Comparison of ENCODE assay signal across 8 cellular contexts in the genomic region with DNA sequence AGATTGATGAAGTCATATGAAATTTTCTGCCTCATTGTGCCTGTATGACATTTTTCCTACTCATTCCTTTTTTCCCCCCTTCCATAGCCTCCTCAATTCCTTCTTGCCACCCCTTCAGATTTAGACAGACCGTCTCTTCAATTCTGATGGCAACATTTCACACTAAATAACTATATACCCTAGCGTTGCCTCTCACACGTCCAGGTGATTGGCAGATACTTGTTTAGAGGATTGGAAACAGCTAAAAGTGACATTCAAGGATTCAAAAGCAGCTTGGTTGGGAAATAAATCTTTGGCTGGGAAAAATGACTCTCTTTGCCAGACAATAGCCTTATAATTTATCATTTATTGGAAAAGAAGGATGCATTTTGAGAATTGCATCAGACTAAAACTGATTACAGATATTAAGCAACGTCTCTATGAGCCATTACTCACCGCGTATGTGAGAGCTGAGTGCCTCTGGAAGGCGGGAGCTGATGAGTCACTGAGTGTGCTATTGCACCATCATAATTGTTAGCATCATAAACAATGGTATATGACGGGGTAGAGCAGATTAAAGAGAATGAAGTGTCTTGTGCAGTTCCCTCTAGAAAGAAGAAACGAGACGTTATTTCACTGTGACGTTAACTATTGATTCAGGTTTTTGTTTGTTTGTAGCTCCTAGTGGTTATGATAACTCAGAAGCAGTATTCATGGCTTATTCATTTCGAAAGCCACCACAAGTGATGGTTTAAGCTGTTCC.
A peak's percentile ranks its signal among the peaks of the same experiment; 100 is the strongest.
DNase-seq lines count a peak whose midpoint lies in the region; ATAC-seq, FAIRE-seq and TF ChIP-seq lines count a peak whose summit lies in the region.

No MANE protein-coding gene starts in this region.

- no peaks in the 10 kb centered on the region for H3K36me3 ChIP-seq in Panc1 (ENCODE audit: control insufficient read depth, insufficient read depth, low read length)

- H3K4me1 ChIP-seq in right cardiac atrium (ENCODE audit: control insufficient read depth, insufficient read depth, low read length) (no peaks in the 10 kb centered on the region), Panc1 (ENCODE audit: control insufficient read depth, insufficient read depth, low read length) (no peaks in the 10 kb centered on the region)

- CTCF ChIA-PET in Panc1 (lab: Charles Lee), result no interaction called here

- 67% methylated on average over 12 of the region's 12 CpGs for WGBS in right cardiac atrium

- no peaks in the 10 kb centered on the region for H3K27me3 ChIP-seq in right cardiac atrium (ENCODE audit: control insufficient read depth, insufficient read depth)
- no peaks in the 10 kb centered on the region for H3K27me3 ChIP-seq in Panc1 (ENCODE audit: control insufficient read depth, insufficient read depth, low read length)

- no peak for FAIRE-seq in urothelium cell line (lab: Jason Lieb, UNC)

- in situ Hi-C loops in Panc1 (cut with HindIII; ENCODE audit: low pct_unique_long_range_greater_than_20kb, low sequenced_read_pairs), result no loop called here

- ATAC-seq in right cardiac atrium (peak; percentile 85 to 91), Panc1 (no peak), GM19397 (IDR thresholded peaks at IDR 0.05; ENCODE audit: unreplicated experiment) (no peak)

- TF ChIP-seq CTCF in Panc1 (IDR thresholded peaks at IDR 0.05) (no peak), fibroblast of pulmonary artery (IDR thresholded peaks at IDR 0.05; ENCODE audit: low read length, missing control alignments) (peak; percentile 10)

- intact Hi-C loops in right cardiac atrium (cut with DNase I), result no loop called here
- intact Hi-C loops in cardiac septum (cut with DNase I), result no loop called here
- intact Hi-C loops in Panc1 (cut with micrococcal nuclease; ENCODE audit: unreplicated experiment), result no loop called here

- H3K27ac ChIP-seq in right cardiac atrium (ENCODE audit: low read length), result no peak overlapping the region
- no peak overlapping the region for H3K27ac ChIP-seq in Panc1 (ENCODE audit: low read length)

- POLR2A ChIA-PET in Panc1 (lab: Charles Lee), result interaction anchor here (0.6 kb wide), 1 partner anchor 124 kb away, joined by 5 read pairs; no protein-coding TSS in a partner anchor

- H3K4me3 ChIP-seq in right cardiac atrium (ENCODE audit: low read length) (no peak overlapping the region), Panc1 (ENCODE audit: low read depth in 2 of 2, low read length in 2 of 2) (no peak overlapping the region), fibroblast of pulmonary artery (replicated peaks; ENCODE audit: low read depth, low read length) (peak overlapping the region; percentile 10)

- BruUV-seq in Panc1 (replicated peaks; lab: Mats Ljungman, UMichigan), result no TSS peak

- DNase-seq in right cardiac atrium (peak in 2 of 3 donors; percentile 40 to 46), cardiac septum (ENCODE audit: low spot score) (no peak), Panc1 (ENCODE audit: low read depth, low spot score) (peak; percentile 22), fibroblast of pulmonary artery (ENCODE audit: low read depth) (peak; percentile 100), urothelium cell line (ENCODE audit: low spot score) (peak; percentile 65), NCI-H2029 (lab: John Stamatoyannopoulos, UW) (no peak), NCI-H1048 (lab: John Stamatoyannopoulos, UW) (no peak)

- H3K9me3 ChIP-seq in right cardiac atrium (ENCODE audit: control insufficient read depth, low read length) (no peaks in the 10 kb centered on the region), Panc1 (ENCODE audit: control insufficient read depth, insufficient read depth, low read depth, low read length) (no peaks in the 10 kb centered on the region)

Comparison
In these comparisons a context has a peak if more than half of its experiments do, and no peak if none do; other contexts are left out.
1. DNase-seq: peak in right cardiac atrium (2 of 3), Panc1 (single experiment), fibroblast of pulmonary artery (single experiment) and urothelium cell line (single experiment); none in cardiac septum (single experiment), NCI-H2029 (single experiment) and NCI-H1048 (single experiment).
2. ATAC-seq: peak in right cardiac atrium (2 of 2); none in Panc1 (single experiment) and GM19397 (single experiment).